In genomic region chr19:55116232-55117062, GRCh38 we compare ENCODE assay signal across 8 cellular contexts. TPM values are rescaled to one million over a fixed set of nuclear protein-coding genes. Genes with fewer than 3 reads are reported as not detected.
DNase-seq lines count a peak whose midpoint lies in the region; ATAC-seq and TF ChIP-seq lines count a peak whose summit lies in the region.

No MANE protein-coding gene starts in this region.

- peak overlapping the region; percentile 94 for H3K4me3 Mint-ChIP-seq in activated naive CD8-positive, alpha-beta T cell treated with anti-CD3 and anti-CD28 coated beads, Interleukin-2, amount 10 ng/mL, durations not matched to agents 7 days and 5 days

- peak; percentile 26 for ATAC-seq in GM21619 (IDR thresholded peaks at IDR 0.05; ENCODE audit: unreplicated experiment)
- peak; percentile 41; the same call in 2 of the 3 replicates for ATAC-seq in RWPE2 (ENCODE audit: low read depth)
- peak; percentile 46 for ATAC-seq in activated naive CD8-positive, alpha-beta T cell treated with anti-CD3 and anti-CD28 coated beads, Interleukin-2, amount 10 ng/mL, durations not matched to agents 7 days and 5 days (ENCODE audit: low read depth)
- ATAC-seq in Right ventricle myocardium inferior: peak; percentile 27
- no peak for ATAC-seq in omental fat pad (ENCODE audit: low FRiP score)

- H3K4me3 ChIP-seq in BJ (ENCODE audit: low read depth, low read length) (peak overlapping the region; percentile 97), RWPE2 (ENCODE audit: severe bottlenecking) (peak overlapping the region; percentile 92)

- H3K9me3 Mint-ChIP-seq in activated naive CD8-positive, alpha-beta T cell treated with anti-CD3 and anti-CD28 coated beads, Interleukin-2, amount 10 ng/mL, durations not matched to agents 7 days and 5 days: no peaks in the 10 kb centered on the region

- peaks cover 3% of the 10 kb centered on the region for H3K36me3 Mint-ChIP-seq in activated naive CD8-positive, alpha-beta T cell treated with anti-CD3 and anti-CD28 coated beads, Interleukin-2, amount 10 ng/mL, durations not matched to agents 7 days and 5 days

- H3K4me1 ChIP-seq in RWPE2 (ENCODE audit: insufficient read depth, poor library complexity, severe bottlenecking): peaks cover 10% of the 10 kb centered on the region

- intact Hi-C loops in Right ventricle myocardium inferior (cut with DNase I): loop anchor here (5.0 kb wide), 1 partner anchor 41 kb away; the partner anchor contains the start of gene TNNI3

- no peaks in the 10 kb centered on the region for H3K27me3 Mint-ChIP-seq in activated naive CD8-positive, alpha-beta T cell treated with anti-CD3 and anti-CD28 coated beads, Interleukin-2, amount 10 ng/mL, durations not matched to agents 7 days and 5 days

- CTCF ChIA-PET in BJ (lab: Yijun Ruan, JAX): no interaction called here

- no peaks in the 10 kb centered on the region for H3K9me3 ChIP-seq in RWPE2 (ENCODE audit: severe bottlenecking)

- H3K4me1 Mint-ChIP-seq in activated naive CD8-positive, alpha-beta T cell treated with anti-CD3 and anti-CD28 coated beads, Interleukin-2, amount 10 ng/mL, durations not matched to agents 7 days and 5 days: peaks cover 27% of the 10 kb centered on the region

- peak overlapping the region; percentile 96 for H3K27ac Mint-ChIP-seq in activated naive CD8-positive, alpha-beta T cell treated with anti-CD3 and anti-CD28 coated beads, Interleukin-2, amount 10 ng/mL, durations not matched to agents 7 days and 5 days

- H3K36me3 ChIP-seq in BJ (ENCODE audit: control insufficient read depth, insufficient read depth, low read length): peaks cover 4% of the 10 kb centered on the region
- H3K36me3 ChIP-seq in RWPE2 (ENCODE audit: low read depth): no peaks in the 10 kb centered on the region

- TF ChIP-seq CTCF in BJ (IDR thresholded peaks at IDR 0.05; ENCODE audit: insufficient read depth, low read depth, low read length): peak; percentile 12; the same call in 1 of the 2 replicates
- no peak for TF ChIP-seq CTCF in RWPE2 (IDR thresholded peaks at IDR 0.05; ENCODE audit: poor library complexity, severe bottlenecking)
- TF ChIP-seq CTCF in omental fat pad (IDR thresholded peaks at IDR 0.05): no peak

- peak overlapping the region; percentile 49 for H3K27ac ChIP-seq in RWPE2 (ENCODE audit: poor library complexity, severe bottlenecking)

- DNase-seq in BJ (ENCODE audit: low read depth) (no peak), RWPE2 (ENCODE audit: low spot score) (no peak), Right ventricle myocardium inferior (ENCODE audit: missing footprints) (peak; percentile 87), omental fat pad (ENCODE audit: low spot score) (peak; percentile 40), ureter (ENCODE audit: low spot score) (peak; percentile 81), iPS-NIHi7 (ENCODE audit: extremely low spot score) (no peak)
- DNase-seq in activated naive CD8-positive, alpha-beta T cell treated with anti-CD3 and anti-CD28 coated beads, Interleukin-2, amount 10 ng/mL, durations not matched to agents 7 days and 5 days: peak; percentile 61

- H3K27me3 ChIP-seq in BJ (ENCODE audit: control insufficient read depth, insufficient read depth, low read length) (no peaks in the 10 kb centered on the region), RWPE2 (ENCODE audit: insufficient read depth, poor library complexity, severe bottlenecking) (no peaks in the 10 kb centered on the region)

- POLR2A ChIA-PET in BJ (lab: Charles Lee): no interaction called here
- POLR2A ChIA-PET in activated naive CD8-positive, alpha-beta T cell treated with anti-CD3 and anti-CD28 coated beads, Interleukin-2, amount 10 ng/mL, durations not matched to agents 7 days and 5 days (lab: Charles Lee): interaction anchor here (0.7 to 2.8 kb wide), 9 partner anchors 9 to 584 kb away, joined by 3 to 17 read pairs (median 3); partner anchors contain the start of gene UBE2S

RNA-seq across cellular contexts. Expression of gene PPP1R12C, which starts 1.0 kb away (rescaled TPM):
- 36.0 and 50.8 TPM in 2 replicates for polyA plus RNA-seq in BJ (2011; rRNA removed)
- polyA minus RNA-seq in BJ (2011; rRNA and poly(A)+ RNA removed): 21.1 and 32.7 TPM in 2 replicates
- 100 to 1,000 TPM; 147 to 157 TPM for total RNA-seq in activated naive CD8-positive, alpha-beta T cell treated with anti-CD3 and anti-CD28 coated beads, Interleukin-2, amount 10 ng/mL, durations not matched to agents 7 days and 5 days
- total RNA-seq in Right ventricle myocardium inferior (140 TPM), omental fat pad (100 to 1,000 TPM in 2 of 4 donors, 10 to 100 TPM in 2; 59.9 to 127 (median 107) TPM), ureter (183 TPM)

RNA-seq across cellular contexts. Expression of gene TNNT1, which starts 32.6 kb away (rescaled TPM):
- polyA plus RNA-seq in BJ (2011; rRNA removed): 10.4 and 10.5 TPM in 2 replicates
- polyA minus RNA-seq in BJ (2011; rRNA and poly(A)+ RNA removed): 0.93 and 1.1 TPM in 2 replicates
- total RNA-seq in activated naive CD8-positive, alpha-beta T cell treated with anti-CD3 and anti-CD28 coated beads, Interleukin-2, amount 10 ng/mL, durations not matched to agents 7 days and 5 days: not detected
- 66.0 TPM for total RNA-seq in Right ventricle myocardium inferior
- total RNA-seq in omental fat pad: 1 to 10 TPM in 3 of 4 donors, not detected in 1; 1.9 to 7.2 (median 4.3) TPM
- 0.89 TPM for total RNA-seq in ureter

RNA-seq across cellular contexts. Expression of gene EPS8L1, which starts 40.8 kb away (rescaled TPM):
- 3.6 and 4.4 TPM in 2 replicates for polyA plus RNA-seq in BJ (2011; rRNA removed)
- 1.2 TPM in 2 replicates for polyA minus RNA-seq in BJ (2011; rRNA and poly(A)+ RNA removed)
- 1 to 10 TPM; 5.1 to 7.6 TPM for total RNA-seq in activated naive CD8-positive, alpha-beta T cell treated with anti-CD3 and anti-CD28 coated beads, Interleukin-2, amount 10 ng/mL, durations not matched to agents 7 days and 5 days
- total RNA-seq in Right ventricle myocardium inferior (1.9 TPM), omental fat pad (10 to 100 TPM in 2 of 4 donors, 1 to 10 TPM in 1, under 1 TPM in 1; 0.95 to 41.7 (median 15.5) TPM), ureter (64.6 TPM)

RNA-seq across cellular contexts. Expression of gene TNNI3, which starts 41.1 kb away (rescaled TPM):
- polyA plus RNA-seq in BJ (2011; rRNA removed): 0.12 TPM in 1 of 2 replicates, not detected in the other
- not detected in 2 replicates for polyA minus RNA-seq in BJ (2011; rRNA and poly(A)+ RNA removed)
- not detected for total RNA-seq in activated naive CD8-positive, alpha-beta T cell treated with anti-CD3 and anti-CD28 coated beads, Interleukin-2, amount 10 ng/mL, durations not matched to agents 7 days and 5 days
- total RNA-seq in Right ventricle myocardium inferior (4,708 TPM), omental fat pad (not detected), ureter (not detected)

RNA-seq across cellular contexts. Expression of gene DNAAF3, which starts 50.0 kb away (rescaled TPM):
- 0.39 and 0.51 TPM in 2 replicates for polyA plus RNA-seq in BJ (2011; rRNA removed)
- polyA minus RNA-seq in BJ (2011; rRNA and poly(A)+ RNA removed): 0.26 TPM in 1 of 2 replicates, not detected in the other
- under 1 TPM in 1 of 2 experiments, not detected in 1; 0.65 TPM for total RNA-seq in activated naive CD8-positive, alpha-beta T cell treated with anti-CD3 and anti-CD28 coated beads, Interleukin-2, amount 10 ng/mL, durations not matched to agents 7 days and 5 days
- total RNA-seq in Right ventricle myocardium inferior: 0.73 TPM
- under 1 TPM in 2 of 4 donors, not detected in 2; 0.65 to 0.69 TPM for total RNA-seq in omental fat pad
- total RNA-seq in ureter: 1.6 TPM

Comparison
In these comparisons a context has a peak if more than half of its experiments do, and no peak if none do; other contexts are left out.
1. DNase-seq: peak in activated naive CD8-positive, alpha-beta T cell treated with anti-CD3 and anti-CD28 coated beads, Interleukin-2, amount 10 ng/mL, durations not matched to agents 7 days and 5 days (single experiment), Right ventricle myocardium inferior (single experiment), omental fat pad (single experiment) and ureter (single experiment); none in BJ (single experiment), RWPE2 (single experiment) and iPS-NIHi7 (single experiment).